In the genomic region with DNA sequence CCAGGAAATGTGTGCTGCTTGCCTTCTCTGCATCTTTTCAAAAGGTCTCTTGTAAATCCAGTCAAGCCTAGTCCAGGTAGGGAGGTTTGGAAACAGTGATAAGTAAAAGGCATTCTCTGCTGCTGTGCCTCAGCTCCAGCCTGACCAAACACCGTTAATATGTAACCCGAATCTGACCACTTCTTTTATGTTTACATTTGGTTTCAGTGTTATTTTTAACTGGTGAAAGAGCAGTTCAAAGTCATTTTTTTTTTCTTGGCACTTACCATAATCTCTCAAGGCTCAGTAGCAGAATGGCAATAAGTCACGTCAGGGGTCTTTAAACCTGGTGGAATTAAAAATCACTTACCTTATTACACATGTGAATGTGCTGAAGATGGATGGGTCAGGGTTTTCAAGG, we compare ENCODE assay signal across 1 cellular context.
TF ChIP-seq lines count a peak whose summit lies in the region.

No MANE protein-coding gene starts in this region.

TF ChIP-seq in HepG2, 621 proteins besides CTCF, POLR2A, EP300 and RAD21 (continued from another document and continues in another):
- no peak for TF ChIP-seq ARNT2 (CRISPR knock-in tag; IDR thresholded peaks at IDR 0.05; ENCODE audit: low read depth)
- no peak for TF ChIP-seq ZNF629 (CRISPR knock-in tag; conservative IDR thresholded peaks at IDR 0.05)
- TF ChIP-seq SOX6 (IDR thresholded peaks at IDR 0.05) = no peak
- TF ChIP-seq SOX6 (CRISPR knock-in tag; IDR thresholded peaks at IDR 0.05) = peak; percentile 33; the same call in 1 of the 2 replicates
- no peak for TF ChIP-seq KDM5B (CRISPR knock-in tag; IDR thresholded peaks at IDR 0.05; ENCODE audit: borderline replicate concordance)
- 0 out of 2 replicates have a peak, but pooled peaks have one; percentile 48 for TF ChIP-seq ZNF331 (CRISPR knock-in tag; IDR thresholded peaks at IDR 0.05)
- TF ChIP-seq LCORL (IDR thresholded peaks at IDR 0.05) = no peak
- peak; percentile 56; the same call in 1 of the 2 replicates for TF ChIP-seq LCORL (CRISPR knock-in tag; IDR thresholded peaks at IDR 0.05)
- TF ChIP-seq ZNF749 (CRISPR knock-in tag; IDR thresholded peaks at IDR 0.05; ENCODE audit: borderline replicate concordance) = no peak
- TF ChIP-seq, protein P1, sequence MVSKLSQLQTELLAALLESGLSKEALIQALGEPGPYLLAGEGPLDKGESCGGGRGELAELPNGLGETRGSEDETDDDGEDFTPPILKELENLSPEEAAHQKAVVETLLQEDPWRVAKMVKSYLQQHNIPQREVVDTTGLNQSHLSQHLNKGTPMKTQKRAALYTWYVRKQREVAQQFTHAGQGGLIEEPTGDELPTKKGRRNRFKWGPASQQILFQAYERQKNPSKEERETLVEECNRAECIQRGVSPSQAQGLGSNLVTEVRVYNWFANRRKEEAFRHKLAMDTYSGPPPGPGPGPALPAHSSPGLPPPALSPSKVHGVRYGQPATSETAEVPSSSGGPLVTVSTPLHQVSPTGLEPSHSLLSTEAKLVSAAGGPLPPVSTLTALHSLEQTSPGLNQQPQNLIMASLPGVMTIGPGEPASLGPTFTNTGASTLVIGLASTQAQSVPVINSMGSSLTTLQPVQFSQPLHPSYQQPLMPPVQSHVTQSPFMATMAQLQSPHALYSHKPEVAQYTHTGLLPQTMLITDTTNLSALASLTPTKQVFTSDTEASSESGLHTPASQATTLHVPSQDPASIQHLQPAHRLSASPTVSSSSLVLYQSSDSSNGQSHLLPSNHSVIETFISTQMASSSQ (IDR thresholded peaks at IDR 0.05; ENCODE audit: low read depth) = peak; percentile 82
- TF ChIP-seq, protein P1 (CRISPR knock-in tag; IDR thresholded peaks at IDR 0.05; ENCODE audit: borderline replicate concordance) = peak; percentile 70; the same call in 1 of the 2 replicates
- TF ChIP-seq, protein P2, sequence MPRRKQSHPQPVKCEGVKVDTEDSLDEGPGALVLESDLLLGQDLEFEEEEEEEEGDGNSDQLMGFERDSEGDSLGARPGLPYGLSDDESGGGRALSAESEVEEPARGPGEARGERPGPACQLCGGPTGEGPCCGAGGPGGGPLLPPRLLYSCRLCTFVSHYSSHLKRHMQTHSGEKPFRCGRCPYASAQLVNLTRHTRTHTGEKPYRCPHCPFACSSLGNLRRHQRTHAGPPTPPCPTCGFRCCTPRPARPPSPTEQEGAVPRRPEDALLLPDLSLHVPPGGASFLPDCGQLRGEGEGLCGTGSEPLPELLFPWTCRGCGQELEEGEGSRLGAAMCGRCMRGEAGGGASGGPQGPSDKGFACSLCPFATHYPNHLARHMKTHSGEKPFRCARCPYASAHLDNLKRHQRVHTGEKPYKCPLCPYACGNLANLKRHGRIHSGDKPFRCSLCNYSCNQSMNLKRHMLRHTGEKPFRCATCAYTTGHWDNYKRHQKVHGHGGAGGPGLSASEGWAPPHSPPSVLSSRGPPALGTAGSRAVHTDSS (CRISPR knock-in tag; conservative IDR thresholded peaks at IDR 0.05) = no peak
- no peak for TF ChIP-seq RFX5 (IDR thresholded peaks at IDR 0.05; ENCODE audit: low read depth, low read length)
- no peak for TF ChIP-seq NFKB2 (CRISPR knock-in tag; IDR thresholded peaks at IDR 0.05; ENCODE audit: borderline replicate concordance)
- no peak for TF ChIP-seq FOXK1 (CRISPR knock-in tag; IDR thresholded peaks at IDR 0.05; ENCODE audit: borderline replicate concordance, low read depth)
- TF ChIP-seq, protein P3, sequence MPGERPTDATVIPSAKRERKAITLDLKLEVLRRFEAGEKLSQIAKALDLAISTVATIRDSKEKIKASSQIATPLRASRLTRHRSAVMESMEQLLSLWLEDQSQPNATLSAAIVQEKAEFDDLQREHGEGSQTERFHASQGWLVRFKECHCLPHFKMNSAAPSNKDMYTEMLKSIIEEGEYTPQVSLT (CRISPR knock-in tag; IDR thresholded peaks at IDR 0.05; ENCODE audit: borderline replicate concordance, low read depth) = no peak
- TF ChIP-seq KLF6 (CRISPR knock-in tag; IDR thresholded peaks at IDR 0.05) = no peak
- TF ChIP-seq ZEB1 (IDR thresholded peaks at IDR 0.05; ENCODE audit: insufficient replicate concordance, low read depth) = no peak
- peak; percentile 24; the same call in 1 of the 2 replicates for TF ChIP-seq ZNF816 (CRISPR knock-in tag; IDR thresholded peaks at IDR 0.05; ENCODE audit: borderline replicate concordance)
- no peak for TF ChIP-seq MTA3 (CRISPR knock-in tag; IDR thresholded peaks at IDR 0.05)
- no peak for TF ChIP-seq ATAD3A (CRISPR knock-in tag; IDR thresholded peaks at IDR 0.05)
- TF ChIP-seq POLR2AphosphoS5 (IDR thresholded peaks at IDR 0.05; ENCODE audit: low read depth, low read length) = no peak
- TF ChIP-seq SAP130 (CRISPR knock-in tag; IDR thresholded peaks at IDR 0.05; ENCODE audit: low read depth) = peak; percentile 54; the same call in 1 of the 2 replicates
- TF ChIP-seq, protein P4, sequence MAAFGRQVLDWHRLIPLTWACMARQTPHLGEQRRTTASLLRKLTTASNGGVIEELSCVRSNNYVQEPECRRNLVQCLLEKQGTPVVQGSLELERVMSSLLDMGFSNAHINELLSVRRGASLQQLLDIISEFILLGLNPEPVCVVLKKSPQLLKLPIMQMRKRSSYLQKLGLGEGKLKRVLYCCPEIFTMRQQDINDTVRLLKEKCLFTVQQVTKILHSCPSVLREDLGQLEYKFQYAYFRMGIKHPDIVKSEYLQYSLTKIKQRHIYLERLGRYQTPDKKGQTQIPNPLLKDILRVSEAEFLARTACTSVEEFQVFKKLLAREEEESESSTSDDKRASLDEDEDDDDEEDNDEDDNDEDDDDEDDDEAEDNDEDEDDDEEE (CRISPR knock-in tag; IDR thresholded peaks at IDR 0.05) = no peak
- TF ChIP-seq SNAPC2 (CRISPR knock-in tag; IDR thresholded peaks at IDR 0.05) = peak; percentile 51; the same call in 1 of the 2 replicates
- TF ChIP-seq NRL (CRISPR knock-in tag; IDR thresholded peaks at IDR 0.05; ENCODE audit: borderline replicate concordance) = no peak
- TF ChIP-seq MEF2D (CRISPR knock-in tag; IDR thresholded peaks at IDR 0.05) = peak; percentile 98
- no peak for TF ChIP-seq ZNF282 (IDR thresholded peaks at IDR 0.05; ENCODE audit: partially characterized antibody)
- TF ChIP-seq ZNF737 (CRISPR knock-in tag; IDR thresholded peaks at IDR 0.05; ENCODE audit: borderline replicate concordance) = no peak
- no peak for TF ChIP-seq NFYB (CRISPR knock-in tag; IDR thresholded peaks at IDR 0.05)
- no peak for TF ChIP-seq ZFP36L1 (CRISPR knock-in tag; IDR thresholded peaks at IDR 0.05)
- TF ChIP-seq SP5 (CRISPR knock-in tag; IDR thresholded peaks at IDR 0.05; ENCODE audit: borderline replicate concordance, low read depth) = peak; percentile 15; the same call in 1 of the 2 replicates
- no peak for TF ChIP-seq HCFC1 (IDR thresholded peaks at IDR 0.05; ENCODE audit: low read depth, low read length)
- TF ChIP-seq NFIB (CRISPR knock-in tag; IDR thresholded peaks at IDR 0.05; ENCODE audit: borderline replicate concordance) = no peak
- no peak for TF ChIP-seq ZNF598 (CRISPR knock-in tag; IDR thresholded peaks at IDR 0.05; ENCODE audit: borderline replicate concordance)
- TF ChIP-seq HNRNPL (IDR thresholded peaks at IDR 0.05; ENCODE audit: low read depth, low read length) = no peak
- TF ChIP-seq, protein P5, sequence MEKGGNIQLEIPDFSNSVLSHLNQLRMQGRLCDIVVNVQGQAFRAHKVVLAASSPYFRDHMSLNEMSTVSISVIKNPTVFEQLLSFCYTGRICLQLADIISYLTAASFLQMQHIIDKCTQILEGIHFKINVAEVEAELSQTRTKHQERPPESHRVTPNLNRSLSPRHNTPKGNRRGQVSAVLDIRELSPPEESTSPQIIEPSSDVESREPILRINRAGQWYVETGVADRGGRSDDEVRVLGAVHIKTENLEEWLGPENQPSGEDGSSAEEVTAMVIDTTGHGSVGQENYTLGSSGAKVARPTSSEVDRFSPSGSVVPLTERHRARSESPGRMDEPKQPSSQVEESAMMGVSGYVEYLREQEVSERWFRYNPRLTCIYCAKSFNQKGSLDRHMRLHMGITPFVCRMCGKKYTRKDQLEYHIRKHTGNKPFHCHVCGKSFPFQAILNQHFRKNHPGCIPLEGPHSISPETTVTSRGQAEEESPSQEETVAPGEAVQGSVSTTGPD (CRISPR knock-in tag; IDR thresholded peaks at IDR 0.05) = peak; percentile 83; the same call in 1 of the 2 replicates
- TF ChIP-seq, protein P6, sequence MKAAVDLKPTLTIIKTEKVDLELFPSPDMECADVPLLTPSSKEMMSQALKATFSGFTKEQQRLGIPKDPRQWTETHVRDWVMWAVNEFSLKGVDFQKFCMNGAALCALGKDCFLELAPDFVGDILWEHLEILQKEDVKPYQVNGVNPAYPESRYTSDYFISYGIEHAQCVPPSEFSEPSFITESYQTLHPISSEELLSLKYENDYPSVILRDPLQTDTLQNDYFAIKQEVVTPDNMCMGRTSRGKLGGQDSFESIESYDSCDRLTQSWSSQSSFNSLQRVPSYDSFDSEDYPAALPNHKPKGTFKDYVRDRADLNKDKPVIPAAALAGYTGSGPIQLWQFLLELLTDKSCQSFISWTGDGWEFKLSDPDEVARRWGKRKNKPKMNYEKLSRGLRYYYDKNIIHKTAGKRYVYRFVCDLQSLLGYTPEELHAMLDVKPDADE (CRISPR knock-in tag; IDR thresholded peaks at IDR 0.05) = no peak
- no peak for TF ChIP-seq SOX13 (IDR thresholded peaks at IDR 0.05)
- peak in 1 of 2 experiments; percentile 49; a peak in 1 of 4 replicates for TF ChIP-seq SOX13 (CRISPR knock-in tag; conservative IDR thresholded peaks at IDR 0.05 in 1 of 2, IDR thresholded peaks at IDR 0.05 in 1 of 2)
- TF ChIP-seq, protein P7, sequence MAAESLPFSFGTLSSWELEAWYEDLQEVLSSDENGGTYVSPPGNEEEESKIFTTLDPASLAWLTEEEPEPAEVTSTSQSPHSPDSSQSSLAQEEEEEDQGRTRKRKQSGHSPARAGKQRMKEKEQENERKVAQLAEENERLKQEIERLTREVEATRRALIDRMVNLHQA (CRISPR knock-in tag; IDR thresholded peaks at IDR 0.05) = no peak
- TF ChIP-seq ZNF232 (CRISPR knock-in tag; IDR thresholded peaks at IDR 0.05; ENCODE audit: borderline replicate concordance) = no peak
- peak; percentile 18; the same call in 1 of the 2 replicates for TF ChIP-seq POGZ (CRISPR knock-in tag; IDR thresholded peaks at IDR 0.05)
- TF ChIP-seq, protein P8, sequence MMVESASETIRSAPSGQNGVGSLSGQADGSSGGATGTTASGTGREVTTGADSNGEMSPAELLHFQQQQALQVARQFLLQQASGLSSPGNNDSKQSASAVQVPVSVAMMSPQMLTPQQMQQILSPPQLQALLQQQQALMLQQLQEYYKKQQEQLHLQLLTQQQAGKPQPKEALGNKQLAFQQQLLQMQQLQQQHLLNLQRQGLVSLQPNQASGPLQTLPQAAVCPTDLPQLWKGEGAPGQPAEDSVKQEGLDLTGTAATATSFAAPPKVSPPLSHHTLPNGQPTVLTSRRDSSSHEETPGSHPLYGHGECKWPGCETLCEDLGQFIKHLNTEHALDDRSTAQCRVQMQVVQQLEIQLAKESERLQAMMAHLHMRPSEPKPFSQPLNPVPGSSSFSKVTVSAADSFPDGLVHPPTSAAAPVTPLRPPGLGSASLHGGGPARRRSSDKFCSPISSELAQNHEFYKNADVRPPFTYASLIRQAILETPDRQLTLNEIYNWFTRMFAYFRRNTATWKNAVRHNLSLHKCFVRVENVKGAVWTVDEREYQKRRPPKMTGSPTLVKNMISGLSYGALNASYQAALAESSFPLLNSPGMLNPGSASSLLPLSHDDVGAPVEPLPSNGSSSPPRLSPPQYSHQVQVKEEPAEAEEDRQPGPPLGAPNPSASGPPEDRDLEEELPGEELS (CRISPR knock-in tag; IDR thresholded peaks at IDR 0.05) = peak; percentile 51; the same call in 1 of the 2 replicates
- TF ChIP-seq CHCHD3 (CRISPR knock-in tag; IDR thresholded peaks at IDR 0.05) = no peak
- TF ChIP-seq, protein P9, sequence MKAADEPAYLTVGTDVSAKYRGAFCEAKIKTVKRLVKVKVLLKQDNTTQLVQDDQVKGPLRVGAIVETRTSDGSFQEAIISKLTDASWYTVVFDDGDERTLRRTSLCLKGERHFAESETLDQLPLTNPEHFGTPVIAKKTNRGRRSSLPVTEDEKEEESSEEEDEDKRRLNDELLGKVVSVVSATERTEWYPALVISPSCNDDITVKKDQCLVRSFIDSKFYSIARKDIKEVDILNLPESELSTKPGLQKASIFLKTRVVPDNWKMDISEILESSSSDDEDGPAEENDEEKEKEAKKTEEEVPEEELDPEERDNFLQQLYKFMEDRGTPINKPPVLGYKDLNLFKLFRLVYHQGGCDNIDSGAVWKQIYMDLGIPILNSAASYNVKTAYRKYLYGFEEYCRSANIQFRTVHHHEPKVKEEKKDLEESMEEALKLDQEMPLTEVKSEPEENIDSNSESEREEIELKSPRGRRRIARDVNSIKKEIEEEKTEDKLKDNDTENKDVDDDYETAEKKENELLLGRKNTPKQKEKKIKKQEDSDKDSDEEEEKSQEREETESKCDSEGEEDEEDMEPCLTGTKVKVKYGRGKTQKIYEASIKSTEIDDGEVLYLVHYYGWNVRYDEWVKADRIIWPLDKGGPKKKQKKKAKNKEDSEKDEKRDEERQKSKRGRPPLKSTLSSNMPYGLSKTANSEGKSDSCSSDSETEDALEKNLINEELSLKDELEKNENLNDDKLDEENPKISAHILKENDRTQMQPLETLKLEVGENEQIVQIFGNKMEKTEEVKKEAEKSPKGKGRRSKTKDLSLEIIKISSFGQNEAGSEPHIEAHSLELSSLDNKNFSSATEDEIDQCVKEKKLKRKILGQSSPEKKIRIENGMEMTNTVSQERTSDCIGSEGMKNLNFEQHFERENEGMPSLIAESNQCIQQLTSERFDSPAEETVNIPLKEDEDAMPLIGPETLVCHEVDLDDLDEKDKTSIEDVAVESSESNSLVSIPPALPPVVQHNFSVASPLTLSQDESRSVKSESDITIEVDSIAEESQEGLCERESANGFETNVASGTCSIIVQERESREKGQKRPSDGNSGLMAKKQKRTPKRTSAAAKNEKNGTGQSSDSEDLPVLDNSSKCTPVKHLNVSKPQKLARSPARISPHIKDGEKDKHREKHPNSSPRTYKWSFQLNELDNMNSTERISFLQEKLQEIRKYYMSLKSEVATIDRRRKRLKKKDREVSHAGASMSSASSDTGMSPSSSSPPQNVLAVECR (CRISPR knock-in tag; IDR thresholded peaks at IDR 0.05; ENCODE audit: borderline replicate concordance) = no peak; the same call in 1 of the 2 replicates
- peak; percentile 34; the same call in 1 of the 2 replicates for TF ChIP-seq RXRB (CRISPR knock-in tag; IDR thresholded peaks at IDR 0.05; ENCODE audit: borderline replicate concordance)
- TF ChIP-seq ZSCAN9 (CRISPR knock-in tag; IDR thresholded peaks at IDR 0.05; ENCODE audit: borderline replicate concordance) = no peak
